ENCODE assay signal across 14 cellular contexts in genomic region chr12:118302053-118302452, GRCh38.
DNase-seq lines count a peak whose midpoint lies in the region; ATAC-seq and TF ChIP-seq lines count a peak whose summit lies in the region.
"Had no signal": no experiment of that assay in that cellular context is flagged by ENCODE, and none has a peak within 500 bp of the region (broad histone marks: within the 10 kb centered on the region; RNA-seq: fewer than 3 reads in every experiment).

No MANE protein-coding gene starts in this region.

- H3K36me3 ChIP-seq in upper lobe of left lung: no peaks in the 10 kb centered on the region

- TF ChIP-seq EP300 in upper lobe of left lung (IDR thresholded peaks at IDR 0.05): peak in 1 of 4 donors; percentile 19

- no peaks in the 10 kb centered on the region for H3K27me3 ChIP-seq in upper lobe of left lung

- peak; percentile 66 for ATAC-seq in activated CD8-positive, alpha-beta memory T cell treated with anti-CD3 and anti-CD28 coated beads, Interleukin-2, amount 10 ng/mL, durations not matched to agents 7 days and 5 days
- peak; percentile 17 to 73 for ATAC-seq in upper lobe of left lung (ENCODE audit: low FRiP score in 2 of 2)
- ATAC-seq in GM18520 (IDR thresholded peaks at IDR 0.05; ENCODE audit: unreplicated experiment): no peak
- ATAC-seq: naive thymus-derived CD4-positive, alpha-beta T cell had no signal

- DNase-seq in activated CD8-positive, alpha-beta memory T cell treated with anti-CD3 and anti-CD28 coated beads, Interleukin-2, amount 10 ng/mL, durations not matched to agents 7 days and 5 days: no peak
- DNase-seq in activated CD8-positive, alpha-beta memory T cell treated with anti-CD3 and anti-CD28 coated beads, Interleukin-2, amount 50 U/mL, for 48 hours: no peak
- DNase-seq in RWPE1 (ENCODE audit: low spot score) (peak; percentile 44), fibroblast of mammary gland (ENCODE audit: low read depth) (peak; percentile 38), upper lobe of left lung (peak in 1 of 2 donors; percentile 77), foreskin melanocyte (no peak), T-helper 1 cell (no peak)
- DNase-seq: ACHN; activated CD8-positive, alpha-beta memory T cell treated with anti-CD3 and anti-CD28 coated beads for 24 hours; activated naive CD8-positive, alpha-beta T cell treated with anti-CD3 and anti-CD28 coated beads for 36 hours; naive thymus-derived CD4-positive, alpha-beta T cell; NCI-H1092 had no signal

- H3K27me3 Mint-ChIP-seq in activated CD8-positive, alpha-beta memory T cell treated with anti-CD3 and anti-CD28 coated beads, Interleukin-2, amount 10 ng/mL, durations not matched to agents 7 days and 5 days: no peaks in the 10 kb centered on the region
- H3K27me3 Mint-ChIP-seq: activated naive CD8-positive, alpha-beta T cell treated with anti-CD3 and anti-CD28 coated beads for 36 hours; naive thymus-derived CD4-positive, alpha-beta T cell had no signal

- peaks cover 38% of the 10 kb centered on the region for H3K4me1 Mint-ChIP-seq in activated CD8-positive, alpha-beta memory T cell treated with anti-CD3 and anti-CD28 coated beads, Interleukin-2, amount 10 ng/mL, durations not matched to agents 7 days and 5 days

- POLR2A ChIA-PET in RWPE1 (lab: Yijun Ruan, JAX; ENCODE audit: low non-redundant PET): no interaction called here

- CTCF ChIA-PET in activated CD8-positive, alpha-beta memory T cell treated with anti-CD3 and anti-CD28 coated beads, Interleukin-2, amount 10 ng/mL, durations not matched to agents 7 days and 5 days (lab: Charles Lee): no interaction called here
- CTCF ChIA-PET in RWPE1 (lab: Yijun Ruan, JAX): interaction anchor here (0.7 kb wide), 1 partner anchor 11 kb away, joined by 4 read pairs; no protein-coding TSS in a partner anchor

- no peaks in the 10 kb centered on the region for H3K9me3 Mint-ChIP-seq in activated CD8-positive, alpha-beta memory T cell treated with anti-CD3 and anti-CD28 coated beads, Interleukin-2, amount 10 ng/mL, durations not matched to agents 7 days and 5 days (ENCODE audit: low read depth)
- H3K9me3 Mint-ChIP-seq: activated naive CD8-positive, alpha-beta T cell treated with anti-CD3 and anti-CD28 coated beads for 36 hours; naive thymus-derived CD4-positive, alpha-beta T cell; T-helper 2 cell treated with Interferon-gamma antibody and Interleukin-4, amounts not matched to agents 5 μg/mL and 100 μg/mL, for 36 hours had no signal

- peaks cover 7% of the 10 kb centered on the region for H3K36me3 Mint-ChIP-seq in activated CD8-positive, alpha-beta memory T cell treated with anti-CD3 and anti-CD28 coated beads, Interleukin-2, amount 10 ng/mL, durations not matched to agents 7 days and 5 days

- no peak overlapping the region for H3K27ac ChIP-seq in RWPE1
- H3K27ac ChIP-seq in upper lobe of left lung: no peak overlapping the region

- no peaks in the 10 kb centered on the region for H3K9me3 ChIP-seq in upper lobe of left lung

- H3K4me3 ChIP-seq in fibroblast of mammary gland (ENCODE audit: control insufficient read depth, low read depth, low read length) (no peak overlapping the region), upper lobe of left lung (no peak overlapping the region)

- peaks cover 0 to 24% (median 14%) of the 10 kb centered on the region in 4 donors for H3K4me1 ChIP-seq in upper lobe of left lung

- TF ChIP-seq CTCF in RWPE1 (conservative IDR thresholded peaks at IDR 0.05; ENCODE audit: low read depth) (no peak), fibroblast of mammary gland (conservative IDR thresholded peaks at IDR 0.05; ENCODE audit: control insufficient read depth, insufficient read depth, low read depth, low read length) (no peak), upper lobe of left lung (IDR thresholded peaks at IDR 0.05) (no peak)

- H3K27ac Mint-ChIP-seq in activated CD8-positive, alpha-beta memory T cell treated with anti-CD3 and anti-CD28 coated beads, Interleukin-2, amount 10 ng/mL, durations not matched to agents 7 days and 5 days: peak overlapping the region; percentile 43
- H3K27ac Mint-ChIP-seq: activated naive CD8-positive, alpha-beta T cell treated with anti-CD3 and anti-CD28 coated beads for 36 hours; T-helper 2 cell treated with Interferon-gamma antibody and Interleukin-4, amounts not matched to agents 5 μg/mL and 100 μg/mL, for 36 hours had no signal

- no peak for TF ChIP-seq POLR2A in upper lobe of left lung (IDR thresholded peaks at IDR 0.05)

- no peak overlapping the region for H3K4me3 Mint-ChIP-seq in activated CD8-positive, alpha-beta memory T cell treated with anti-CD3 and anti-CD28 coated beads, Interleukin-2, amount 10 ng/mL, durations not matched to agents 7 days and 5 days
- H3K4me3 Mint-ChIP-seq: activated naive CD8-positive, alpha-beta T cell treated with anti-CD3 and anti-CD28 coated beads for 36 hours; naive thymus-derived CD4-positive, alpha-beta T cell; T-helper 2 cell treated with Interferon-gamma antibody and Interleukin-4, amounts not matched to agents 5 μg/mL and 100 μg/mL, for 36 hours had no signal

Comparison
In these comparisons a context has a peak if more than half of its experiments do, and no peak if none do; other contexts are left out.
1. DNase-seq: peak in RWPE1 (single experiment) and fibroblast of mammary gland (single experiment); none in activated CD8-positive, alpha-beta memory T cell treated with anti-CD3 and anti-CD28 coated beads, Interleukin-2, amount 10 ng/mL, durations not matched to agents 7 days and 5 days (single experiment), activated CD8-positive, alpha-beta memory T cell treated with anti-CD3 and anti-CD28 coated beads, Interleukin-2, amount 50 U/mL, for 48 hours (single experiment), foreskin melanocyte (single experiment) and T-helper 1 cell (0 of 5).